1 cellular context compared by ENCODE assay signal in the genomic region with DNA sequence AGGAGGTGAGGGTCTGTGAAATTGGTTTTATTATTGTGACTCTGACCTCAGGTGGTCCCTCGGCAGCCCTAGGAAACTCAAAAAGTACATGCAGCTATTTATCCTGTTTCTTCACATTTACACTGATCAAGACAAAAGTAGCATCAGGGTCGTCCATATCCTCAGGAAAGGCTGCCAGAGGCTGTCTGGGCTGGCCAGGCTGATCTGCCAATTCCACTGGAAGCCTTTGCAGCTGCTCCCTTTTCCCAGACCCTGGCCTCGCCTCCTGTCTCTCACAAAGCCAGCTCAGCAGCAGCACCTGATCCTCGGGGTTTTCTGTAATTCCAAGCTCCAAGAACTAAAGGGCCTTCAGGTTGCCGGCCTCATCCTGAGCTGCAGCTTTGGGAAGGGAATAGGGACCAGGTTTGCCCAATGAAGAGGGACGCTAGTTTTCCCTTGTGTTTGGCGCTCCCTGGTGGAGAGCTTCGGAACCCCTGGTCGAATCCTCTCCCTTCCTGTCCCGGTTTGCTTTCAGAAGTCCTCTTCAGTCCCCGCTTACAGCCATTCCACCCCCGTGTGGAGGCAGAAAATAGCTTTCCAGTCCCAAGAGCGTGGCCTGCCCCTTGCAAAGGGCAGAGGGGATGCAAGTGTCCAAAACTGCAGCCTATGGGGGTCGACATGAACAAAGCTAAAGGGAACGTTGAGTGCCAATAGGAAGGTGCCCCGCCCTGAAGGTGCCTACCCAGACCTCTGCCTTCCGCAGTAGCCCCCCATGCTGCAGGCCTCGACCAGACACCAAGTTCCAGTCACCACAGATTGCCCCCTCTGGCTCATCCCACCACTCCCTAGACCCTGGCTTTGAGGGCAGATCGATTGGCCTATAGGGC.
TF ChIP-seq lines count a peak whose summit lies in the region.

No MANE protein-coding gene starts in this region.

TF ChIP-seq in HCT116, 20 proteins besides CTCF, POLR2A, EP300 and RAD21 (continued from another document):
- TF ChIP-seq EGR1 (IDR thresholded peaks at IDR 0.05; ENCODE audit: low read depth), result no peak
- no peak for TF ChIP-seq CBX3 (IDR thresholded peaks at IDR 0.05; ENCODE audit: low read depth)
- no peak for TF ChIP-seq ELF1 (IDR thresholded peaks at IDR 0.05; ENCODE audit: borderline replicate concordance, low read depth)
- TF ChIP-seq, protein P1, sequence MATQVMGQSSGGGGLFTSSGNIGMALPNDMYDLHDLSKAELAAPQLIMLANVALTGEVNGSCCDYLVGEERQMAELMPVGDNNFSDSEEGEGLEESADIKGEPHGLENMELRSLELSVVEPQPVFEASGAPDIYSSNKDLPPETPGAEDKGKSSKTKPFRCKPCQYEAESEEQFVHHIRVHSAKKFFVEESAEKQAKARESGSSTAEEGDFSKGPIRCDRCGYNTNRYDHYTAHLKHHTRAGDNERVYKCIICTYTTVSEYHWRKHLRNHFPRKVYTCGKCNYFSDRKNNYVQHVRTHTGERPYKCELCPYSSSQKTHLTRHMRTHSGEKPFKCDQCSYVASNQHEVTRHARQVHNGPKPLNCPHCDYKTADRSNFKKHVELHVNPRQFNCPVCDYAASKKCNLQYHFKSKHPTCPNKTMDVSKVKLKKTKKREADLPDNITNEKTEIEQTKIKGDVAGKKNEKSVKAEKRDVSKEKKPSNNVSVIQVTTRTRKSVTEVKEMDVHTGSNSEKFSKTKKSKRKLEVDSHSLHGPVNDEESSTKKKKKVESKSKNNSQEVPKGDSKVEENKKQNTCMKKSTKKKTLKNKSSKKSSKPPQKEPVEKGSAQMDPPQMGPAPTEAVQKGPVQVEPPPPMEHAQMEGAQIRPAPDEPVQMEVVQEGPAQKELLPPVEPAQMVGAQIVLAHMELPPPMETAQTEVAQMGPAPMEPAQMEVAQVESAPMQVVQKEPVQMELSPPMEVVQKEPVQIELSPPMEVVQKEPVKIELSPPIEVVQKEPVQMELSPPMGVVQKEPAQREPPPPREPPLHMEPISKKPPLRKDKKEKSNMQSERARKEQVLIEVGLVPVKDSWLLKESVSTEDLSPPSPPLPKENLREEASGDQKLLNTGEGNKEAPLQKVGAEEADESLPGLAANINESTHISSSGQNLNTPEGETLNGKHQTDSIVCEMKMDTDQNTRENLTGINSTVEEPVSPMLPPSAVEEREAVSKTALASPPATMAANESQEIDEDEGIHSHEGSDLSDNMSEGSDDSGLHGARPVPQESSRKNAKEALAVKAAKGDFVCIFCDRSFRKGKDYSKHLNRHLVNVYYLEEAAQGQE (IDR thresholded peaks at IDR 0.05; ENCODE audit: low read depth), result no peak
- TF ChIP-seq TCF7L2 (IDR thresholded peaks at IDR 0.05; ENCODE audit: borderline replicate concordance, extremely low read depth, insufficient read depth, insufficient read length), result no peak
- TF ChIP-seq SIN3A (IDR thresholded peaks at IDR 0.05; ENCODE audit: low read depth), result no peak
- no peak for TF ChIP-seq SP1 (IDR thresholded peaks at IDR 0.05; ENCODE audit: low read depth)
- no peak for TF ChIP-seq ZNF274 (IDR thresholded peaks at IDR 0.05; ENCODE audit: low read depth, low read length)
- TF ChIP-seq FOSL1 (IDR thresholded peaks at IDR 0.05; ENCODE audit: low read depth), result no peak
- TF ChIP-seq, protein P2, sequence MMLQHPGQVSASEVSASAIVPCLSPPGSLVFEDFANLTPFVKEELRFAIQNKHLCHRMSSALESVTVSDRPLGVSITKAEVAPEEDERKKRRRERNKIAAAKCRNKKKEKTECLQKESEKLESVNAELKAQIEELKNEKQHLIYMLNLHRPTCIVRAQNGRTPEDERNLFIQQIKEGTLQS (IDR thresholded peaks at IDR 0.05), result no peak
- TF ChIP-seq, protein P3, sequence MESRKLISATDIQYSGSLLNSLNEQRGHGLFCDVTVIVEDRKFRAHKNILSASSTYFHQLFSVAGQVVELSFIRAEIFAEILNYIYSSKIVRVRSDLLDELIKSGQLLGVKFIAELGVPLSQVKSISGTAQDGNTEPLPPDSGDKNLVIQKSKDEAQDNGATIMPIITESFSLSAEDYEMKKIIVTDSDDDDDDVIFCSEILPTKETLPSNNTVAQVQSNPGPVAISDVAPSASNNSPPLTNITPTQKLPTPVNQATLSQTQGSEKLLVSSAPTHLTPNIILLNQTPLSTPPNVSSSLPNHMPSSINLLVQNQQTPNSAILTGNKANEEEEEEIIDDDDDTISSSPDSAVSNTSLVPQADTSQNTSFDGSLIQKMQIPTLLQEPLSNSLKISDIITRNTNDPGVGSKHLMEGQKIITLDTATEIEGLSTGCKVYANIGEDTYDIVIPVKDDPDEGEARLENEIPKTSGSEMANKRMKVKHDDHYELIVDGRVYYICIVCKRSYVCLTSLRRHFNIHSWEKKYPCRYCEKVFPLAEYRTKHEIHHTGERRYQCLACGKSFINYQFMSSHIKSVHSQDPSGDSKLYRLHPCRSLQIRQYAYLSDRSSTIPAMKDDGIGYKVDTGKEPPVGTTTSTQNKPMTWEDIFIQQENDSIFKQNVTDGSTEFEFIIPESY (IDR thresholded peaks at IDR 0.05; ENCODE audit: extremely low read depth, insufficient replicate concordance, low read length), result no peak
- TF ChIP-seq YY1 (IDR thresholded peaks at IDR 0.05; ENCODE audit: extremely low read depth, insufficient replicate concordance, low read depth, low read length), result no peak
- no peak for TF ChIP-seq JUND (IDR thresholded peaks at IDR 0.05)
- TF ChIP-seq CEBPB (IDR thresholded peaks at IDR 0.05; ENCODE audit: low read depth), result no peak
